Comparison of ENCODE assay signal across 9 cellular contexts in the genomic region with DNA sequence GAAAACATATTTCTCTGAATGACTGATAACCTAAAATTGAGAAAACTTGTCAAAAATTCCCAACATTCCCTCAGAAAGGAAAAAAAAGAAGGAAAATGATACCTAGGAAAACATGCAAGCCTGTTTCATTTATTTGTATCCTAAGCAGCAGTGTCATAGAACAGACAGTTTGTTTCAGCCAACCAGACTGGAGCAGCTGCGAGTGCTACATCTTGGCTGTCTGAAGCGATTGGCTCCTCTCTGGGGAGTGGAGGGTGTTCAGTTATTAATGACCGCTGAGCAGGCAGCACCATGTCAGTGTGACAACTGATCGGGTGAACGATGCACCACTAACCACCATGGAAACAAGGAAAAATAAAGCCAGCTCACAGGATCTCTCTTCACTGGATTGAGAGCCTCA. TPM values are rescaled to one million over a fixed set of nuclear protein-coding genes. Genes with fewer than 3 reads are reported as not detected.
DNase-seq lines count a peak whose midpoint lies in the region; ATAC-seq and TF ChIP-seq lines count a peak whose summit lies in the region.
"Had no signal": no experiment of that assay in that cellular context is flagged by ENCODE, and none has a peak within 500 bp of the region (broad histone marks: within the 10 kb centered on the region; RNA-seq: fewer than 3 reads in every experiment).

TSS of gene LRRN3 (plus strand) at position 294 of the 400 bp plus-strand sequence. CDS start 31,646 bp downstream, outside the sequence.

- no peaks in the 10 kb centered on the region for H3K36me3 Mint-ChIP-seq in CD14-positive monocyte
- H3K36me3 Mint-ChIP-seq: memory B cell had no signal

- H3K9me3 Mint-ChIP-seq in CD14-positive monocyte, result peaks cover 0 to under 1% (median 0%) of the 10 kb centered on the region in 7 donors
- H3K9me3 Mint-ChIP-seq: memory B cell had no signal

- no peaks in the 10 kb centered on the region for H3K4me1 Mint-ChIP-seq in CD14-positive monocyte

- no peaks in the 10 kb centered on the region for H3K27me3 ChIP-seq in stomach

- 25 to 53% (median 40%) methylated on average over 5 of the region's 5 CpGs for WGBS in stomach, 5 donors

- no peak within 1 kb of the TSS for H3K4me3 Mint-ChIP-seq in CD14-positive monocyte
- H3K4me3 Mint-ChIP-seq: memory B cell had no signal

- H3K36me3 ChIP-seq in stomach, result no peaks in the 10 kb centered on the region

- H3K9me3 ChIP-seq in stomach, result no peaks in the 10 kb centered on the region

- DNase-seq in HFF-Myc (ENCODE audit: extremely low read depth, low read depth), result no peak
- DNase-seq in cerebellar cortex (ENCODE audit: low spot score), result peak; percentile 94
- DNase-seq in medulla oblongata (ENCODE audit: extremely low spot score), result peak; percentile 85
- DNase-seq in stomach, result no peak
- DNase-seq in CD14-positive monocyte (ENCODE audit: low spot score), result no peak
- no peak for DNase-seq in NCI-H2029 (lab: John Stamatoyannopoulos, UW)
- no peak for DNase-seq in KG1 (lab: John Stamatoyannopoulos, UW)

- TF ChIP-seq POLR2A in stomach (IDR thresholded peaks at IDR 0.05), result no peak

- peak within 1 kb of the TSS; percentile 21 for H3K4me3 ChIP-seq in HFF-Myc (replicated peaks; ENCODE audit: low read depth, low read length)
- peak within 1 kb of the TSS; percentile 2 to 27 (median 19) for H3K4me3 ChIP-seq in stomach

- ATAC-seq in SK-N-SH treated with all-trans-retinoic acid at 6 μM for 48 hours, result peak; percentile 97

- H3K27ac Mint-ChIP-seq in CD14-positive monocyte, result no peak within 1 kb of the TSS
- H3K27ac Mint-ChIP-seq: memory B cell had no signal

- H3K27me3 Mint-ChIP-seq in CD14-positive monocyte (ENCODE audit: low read depth in 3 of 3), result no peaks in the 10 kb centered on the region
- H3K27me3 Mint-ChIP-seq: memory B cell had no signal

- no peak within 1 kb of the TSS for H3K27ac ChIP-seq in stomach

- TF ChIP-seq EP300 in stomach (IDR thresholded peaks at IDR 0.05), result no peak

- H3K4me1 ChIP-seq in stomach, result peaks cover 0 to 18% (median 6%) of the 10 kb centered on the region in 4 donors

- intact Hi-C loops in stomach (cut with DNase I; ENCODE audit: low total_unique reads), result loop anchor here (10.0 kb wide), 1 partner anchor 644 kb away; no protein-coding TSS in a partner anchor
- intact Hi-C loops in CD14-positive monocyte (cut with micrococcal nuclease), result no loop called here

- no peak for TF ChIP-seq CTCF in HFF-Myc (IDR thresholded peaks at IDR 0.05; ENCODE audit: low read depth, low read length, missing control alignments)
- no peak for TF ChIP-seq CTCF in stomach (IDR thresholded peaks at IDR 0.05)
- no peak for TF ChIP-seq CTCF in CD14-positive monocyte (IDR thresholded peaks at IDR 0.05)

TF ChIP-seq in SK-N-SH treated with all-trans-retinoic acid at 6 μM for 48 hours, 23 proteins besides CTCF, POLR2A, EP300 and RAD21:
- no peak for TF ChIP-seq PPARA (CRISPR knock-in tag; IDR thresholded peaks at IDR 0.05; ENCODE audit: borderline replicate concordance)
- TF ChIP-seq, protein P1, sequence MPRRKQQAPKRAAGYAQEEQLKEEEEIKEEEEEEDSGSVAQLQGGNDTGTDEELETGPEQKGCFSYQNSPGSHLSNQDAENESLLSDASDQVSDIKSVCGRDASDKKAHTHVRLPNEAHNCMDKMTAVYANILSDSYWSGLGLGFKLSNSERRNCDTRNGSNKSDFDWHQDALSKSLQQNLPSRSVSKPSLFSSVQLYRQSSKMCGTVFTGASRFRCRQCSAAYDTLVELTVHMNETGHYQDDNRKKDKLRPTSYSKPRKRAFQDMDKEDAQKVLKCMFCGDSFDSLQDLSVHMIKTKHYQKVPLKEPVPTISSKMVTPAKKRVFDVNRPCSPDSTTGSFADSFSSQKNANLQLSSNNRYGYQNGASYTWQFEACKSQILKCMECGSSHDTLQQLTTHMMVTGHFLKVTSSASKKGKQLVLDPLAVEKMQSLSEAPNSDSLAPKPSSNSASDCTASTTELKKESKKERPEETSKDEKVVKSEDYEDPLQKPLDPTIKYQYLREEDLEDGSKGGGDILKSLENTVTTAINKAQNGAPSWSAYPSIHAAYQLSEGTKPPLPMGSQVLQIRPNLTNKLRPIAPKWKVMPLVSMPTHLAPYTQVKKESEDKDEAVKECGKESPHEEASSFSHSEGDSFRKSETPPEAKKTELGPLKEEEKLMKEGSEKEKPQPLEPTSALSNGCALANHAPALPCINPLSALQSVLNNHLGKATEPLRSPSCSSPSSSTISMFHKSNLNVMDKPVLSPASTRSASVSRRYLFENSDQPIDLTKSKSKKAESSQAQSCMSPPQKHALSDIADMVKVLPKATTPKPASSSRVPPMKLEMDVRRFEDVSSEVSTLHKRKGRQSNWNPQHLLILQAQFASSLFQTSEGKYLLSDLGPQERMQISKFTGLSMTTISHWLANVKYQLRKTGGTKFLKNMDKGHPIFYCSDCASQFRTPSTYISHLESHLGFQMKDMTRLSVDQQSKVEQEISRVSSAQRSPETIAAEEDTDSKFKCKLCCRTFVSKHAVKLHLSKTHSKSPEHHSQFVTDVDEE (CRISPR knock-in tag; IDR thresholded peaks at IDR 0.05), result 0 out of 2 replicates have a peak, but pooled peaks have one; percentile 64
- no peak for TF ChIP-seq SNAI2 (CRISPR knock-in tag; IDR thresholded peaks at IDR 0.05)
- TF ChIP-seq TCF4 (CRISPR knock-in tag; IDR thresholded peaks at IDR 0.05; ENCODE audit: borderline replicate concordance), result peak; percentile 66

RNA-seq across cellular contexts. Expression of gene LRRN3, which starts in this region (rescaled TPM):
- 1 to 10 TPM in 1 of 5 donors, not detected in 4; 4.4 TPM for total RNA-seq in stomach
- polyA plus RNA-seq in stomach (under 1 TPM in 2 of 3 donors, not detected in 1; 0.33 to 0.61 TPM), CD14-positive monocyte (under 1 TPM; 0.12 to 0.22 TPM)

Comparison
In these comparisons a context has a peak if more than half of its experiments do, and no peak if none do; other contexts are left out.
1. DNase-seq: peak in cerebellar cortex (single experiment) and medulla oblongata (single experiment); none in HFF-Myc (single experiment), stomach (single experiment), CD14-positive monocyte (single experiment), NCI-H2029 (single experiment) and KG1 (single experiment).